ENCODE assay signal across 8 cellular contexts in the genomic region with DNA sequence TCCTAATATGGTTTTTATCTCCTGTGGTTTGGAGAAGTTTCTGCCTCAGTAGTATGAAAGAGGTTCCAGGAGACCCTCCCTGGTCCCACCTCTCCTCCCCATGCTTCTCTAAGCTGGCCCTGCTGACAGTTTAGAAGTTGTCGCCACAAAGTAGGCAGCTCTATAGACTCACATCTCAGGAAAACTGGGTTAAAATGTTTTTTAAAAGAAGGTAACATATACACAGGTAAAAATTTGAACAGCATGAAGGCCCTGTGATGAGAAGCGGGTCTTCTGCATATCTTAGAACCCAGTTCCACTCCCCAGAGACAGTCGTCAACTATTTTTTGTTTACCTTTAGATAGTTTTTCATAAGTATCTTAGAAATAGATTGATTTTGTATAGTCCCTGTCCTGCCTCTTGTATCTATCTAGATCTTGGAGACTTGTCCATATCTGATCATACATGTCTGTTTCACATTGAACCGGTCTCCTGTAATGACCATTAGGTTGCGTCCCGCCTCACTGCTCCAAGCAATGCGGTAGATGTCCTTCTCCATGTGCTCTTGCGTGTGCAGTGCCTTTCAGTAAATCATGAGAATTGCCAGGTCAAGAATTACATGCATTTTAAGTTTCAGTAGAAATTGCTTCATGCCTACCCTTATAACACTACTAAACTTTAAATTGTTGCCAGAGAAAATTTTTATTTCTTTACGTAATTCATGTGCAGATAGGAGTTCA. TPM values are rescaled to one million over a fixed set of nuclear protein-coding genes. Genes with fewer than 3 reads are reported as not detected.
DNase-seq lines count a peak whose midpoint lies in the region; TF ChIP-seq lines count a peak whose summit lies in the region.

No MANE protein-coding gene starts in this region.

- H3K4me1 ChIP-seq in HUES6 (ENCODE audit: control insufficient read depth, insufficient read depth, low read length) (peaks cover 48% of the 10 kb centered on the region), mesendoderm (ENCODE audit: control insufficient read depth, low read depth, low read length) (peaks cover 9% of the 10 kb centered on the region)

- peaks cover 20% of the 10 kb centered on the region for H3K79me1 ChIP-seq in mesendoderm (ENCODE audit: low read length)

- H3K27ac ChIP-seq in HUES6 (ENCODE audit: low read depth, low read length) (no peak overlapping the region; the same call in 1 of the 2 replicates), mesendoderm (ENCODE audit: low read depth, low read length) (peak overlapping the region; percentile 65)

- peak overlapping the region; percentile 81 for H3K18ac ChIP-seq in mesendoderm (ENCODE audit: low read length)

- peak overlapping the region; percentile 88 for H3K9ac ChIP-seq in HUES6 (ENCODE audit: low read length)
- H3K9ac ChIP-seq in mesendoderm (ENCODE audit: low read length) = peak overlapping the region; percentile 93

- H3K56ac ChIP-seq in mesendoderm (ENCODE audit: low read length) = peak overlapping the region; percentile 92

- no peak overlapping the region for H3K23ac ChIP-seq in mesendoderm (ENCODE audit: low read length)

- TF ChIP-seq CTCF in AG04449 (IDR thresholded peaks at IDR 0.05; ENCODE audit: insufficient read depth, low read length, missing control alignments) = no peak
- TF ChIP-seq CTCF in cardiac fibroblast (IDR thresholded peaks at IDR 0.05; ENCODE audit: low read depth, low read length) = no peak

- H2BK5ac ChIP-seq in mesendoderm (ENCODE audit: low read length) = peak overlapping the region; percentile 56

- H2AK5ac ChIP-seq in mesendoderm (ENCODE audit: low read length) = no peak overlapping the region

- H3K4ac ChIP-seq in mesendoderm (ENCODE audit: low read depth, low read length) = peak overlapping the region; percentile 63

- no peak overlapping the region for H4K8ac ChIP-seq in mesendoderm (ENCODE audit: low read depth, low read length)

- H2BK15ac ChIP-seq in mesendoderm (replicated peaks; ENCODE audit: low read depth) = no peak overlapping the region

- no peak for DNase-seq in AG04449 (ENCODE audit: low read depth, low spot score)
- DNase-seq in cardiac fibroblast (ENCODE audit: low read depth in 2 of 2) = peak in 1 of 2 donors; percentile 52
- DNase-seq in mesendoderm = no peak
- DNase-seq in NCI-H524 (lab: John Stamatoyannopoulos, UW) = no peak
- DNase-seq in NAMALWA (ENCODE audit: low spot score) = no peak
- DNase-seq in cerebellum (ENCODE audit: low spot score) = no peak
- DNase-seq in hippocampal formation (lab: John Stamatoyannopoulos, UW) = no peak

- H4K5ac ChIP-seq in mesendoderm (ENCODE audit: low read length) = no peak overlapping the region

- CTCF ChIA-PET in AG04449 (lab: Yijun Ruan, JAX) = interaction anchor here (1.0 to 9.7 kb wide), 10 partner anchors 12 to 193 kb away, joined by 3 to 106 read pairs (median 6); no protein-coding TSS in a partner anchor

- H3K27me3 ChIP-seq in HUES6 (ENCODE audit: control insufficient read depth, insufficient read depth, low read length) (peaks cover 19% of the 10 kb centered on the region; the same call in 1 of the 2 replicates), mesendoderm (ENCODE audit: insufficient read depth, low read length, poor library complexity) (no peaks in the 10 kb centered on the region)

- peak overlapping the region; percentile 39 for H2BK120ac ChIP-seq in mesendoderm (ENCODE audit: low read depth, low read length)

- H3K9me3 ChIP-seq in HUES6 (ENCODE audit: control insufficient read depth, insufficient read depth, low read depth, low read length) = no peaks in the 10 kb centered on the region

- H3K79me2 ChIP-seq in mesendoderm (ENCODE audit: control insufficient read depth, insufficient read depth, low read length) = peaks cover 78% of the 10 kb centered on the region

- H3K4me3 ChIP-seq in AG04449 (ENCODE audit: low read depth, low read length) (peak overlapping the region; percentile 83), HUES6 (ENCODE audit: low read depth, low read length) (peak overlapping the region; percentile 89), cardiac fibroblast (replicated peaks in 1 of 2; ENCODE audit: low read depth in 2 of 2, low read length in 2 of 2) (peak overlapping the region; percentile 82 to 83), mesendoderm (ENCODE audit: low read length) (peak overlapping the region; percentile 64)

- peak overlapping the region; percentile 35 for H3K4me2 ChIP-seq in mesendoderm (ENCODE audit: low read length)

- WGBS in mesendoderm (ENCODE audit: extremely low coverage, insufficient coverage, low lambda C conversion rate) = no CpG with 5 or more reads among the region's 9 CpGs

- H3K36me3 ChIP-seq in HUES6 (ENCODE audit: control insufficient read depth, insufficient read depth, low read length) = peaks cover 24% of the 10 kb centered on the region
- H3K36me3 ChIP-seq in mesendoderm (ENCODE audit: control insufficient read depth, insufficient read depth, low read length) = peaks cover 11% of the 10 kb centered on the region

- POLR2A ChIA-PET in AG04449 (lab: Yijun Ruan, JAX) = interaction anchor here (1.0 to 4.7 kb wide), 7 partner anchors 13 to 177 kb away, joined by 3 to 42 read pairs (median 6); no protein-coding TSS in a partner anchor

RNA-seq across cellular contexts. Expression of a gene that starts 2.2 kb away (rescaled TPM):
- 52.5 TPM for polyA plus RNA-seq in mesendoderm (2013, experiment 1 of 2)
- 50.7 TPM for polyA plus RNA-seq in mesendoderm (2013, experiment 2 of 2)
- total RNA-seq in cerebellum = 7.4 TPM
